1 cellular context compared by ENCODE assay signal in the genomic region with DNA sequence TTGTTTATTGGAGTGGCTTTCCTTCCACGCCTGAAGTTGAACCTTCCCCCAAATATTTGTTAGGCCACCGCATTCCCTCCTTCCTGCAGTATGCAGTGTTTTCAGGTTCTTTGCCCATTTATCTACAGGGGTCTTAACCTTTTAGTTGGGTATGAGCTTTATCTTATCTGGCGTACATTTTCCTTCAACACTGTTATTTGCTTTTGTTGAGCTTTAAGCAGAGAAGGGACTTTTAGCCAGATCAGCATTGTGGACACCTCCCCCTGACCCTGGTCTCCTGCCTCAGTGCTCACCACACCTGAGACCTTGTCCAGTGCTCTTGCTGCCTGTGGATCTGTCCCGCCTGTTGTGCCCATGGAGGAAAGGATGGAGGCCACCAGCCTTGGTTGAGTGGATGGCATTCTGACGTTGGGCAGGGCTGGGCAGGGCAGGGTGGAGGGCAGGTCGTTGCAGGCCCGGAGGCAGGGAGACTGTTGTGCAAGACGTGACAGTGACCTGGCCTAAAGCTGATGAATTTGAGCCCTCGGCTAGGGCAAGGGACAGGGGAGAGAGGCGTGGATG.
A peak's percentile ranks its signal among the peaks of the same experiment; 100 is the strongest.
TF ChIP-seq lines count a peak whose summit lies in the region.

No MANE protein-coding gene starts in this region.

TF ChIP-seq in HepG2, 621 proteins besides CTCF, POLR2A, EP300 and RAD21 (continued from another document):
- no peak for TF ChIP-seq SOX13 (IDR thresholded peaks at IDR 0.05)
- peak in 1 of 2 experiments; percentile 58; a peak in 1 of 4 replicates for TF ChIP-seq SOX13 (CRISPR knock-in tag; conservative IDR thresholded peaks at IDR 0.05 in 1 of 2, IDR thresholded peaks at IDR 0.05 in 1 of 2)
- TF ChIP-seq, protein P1, sequence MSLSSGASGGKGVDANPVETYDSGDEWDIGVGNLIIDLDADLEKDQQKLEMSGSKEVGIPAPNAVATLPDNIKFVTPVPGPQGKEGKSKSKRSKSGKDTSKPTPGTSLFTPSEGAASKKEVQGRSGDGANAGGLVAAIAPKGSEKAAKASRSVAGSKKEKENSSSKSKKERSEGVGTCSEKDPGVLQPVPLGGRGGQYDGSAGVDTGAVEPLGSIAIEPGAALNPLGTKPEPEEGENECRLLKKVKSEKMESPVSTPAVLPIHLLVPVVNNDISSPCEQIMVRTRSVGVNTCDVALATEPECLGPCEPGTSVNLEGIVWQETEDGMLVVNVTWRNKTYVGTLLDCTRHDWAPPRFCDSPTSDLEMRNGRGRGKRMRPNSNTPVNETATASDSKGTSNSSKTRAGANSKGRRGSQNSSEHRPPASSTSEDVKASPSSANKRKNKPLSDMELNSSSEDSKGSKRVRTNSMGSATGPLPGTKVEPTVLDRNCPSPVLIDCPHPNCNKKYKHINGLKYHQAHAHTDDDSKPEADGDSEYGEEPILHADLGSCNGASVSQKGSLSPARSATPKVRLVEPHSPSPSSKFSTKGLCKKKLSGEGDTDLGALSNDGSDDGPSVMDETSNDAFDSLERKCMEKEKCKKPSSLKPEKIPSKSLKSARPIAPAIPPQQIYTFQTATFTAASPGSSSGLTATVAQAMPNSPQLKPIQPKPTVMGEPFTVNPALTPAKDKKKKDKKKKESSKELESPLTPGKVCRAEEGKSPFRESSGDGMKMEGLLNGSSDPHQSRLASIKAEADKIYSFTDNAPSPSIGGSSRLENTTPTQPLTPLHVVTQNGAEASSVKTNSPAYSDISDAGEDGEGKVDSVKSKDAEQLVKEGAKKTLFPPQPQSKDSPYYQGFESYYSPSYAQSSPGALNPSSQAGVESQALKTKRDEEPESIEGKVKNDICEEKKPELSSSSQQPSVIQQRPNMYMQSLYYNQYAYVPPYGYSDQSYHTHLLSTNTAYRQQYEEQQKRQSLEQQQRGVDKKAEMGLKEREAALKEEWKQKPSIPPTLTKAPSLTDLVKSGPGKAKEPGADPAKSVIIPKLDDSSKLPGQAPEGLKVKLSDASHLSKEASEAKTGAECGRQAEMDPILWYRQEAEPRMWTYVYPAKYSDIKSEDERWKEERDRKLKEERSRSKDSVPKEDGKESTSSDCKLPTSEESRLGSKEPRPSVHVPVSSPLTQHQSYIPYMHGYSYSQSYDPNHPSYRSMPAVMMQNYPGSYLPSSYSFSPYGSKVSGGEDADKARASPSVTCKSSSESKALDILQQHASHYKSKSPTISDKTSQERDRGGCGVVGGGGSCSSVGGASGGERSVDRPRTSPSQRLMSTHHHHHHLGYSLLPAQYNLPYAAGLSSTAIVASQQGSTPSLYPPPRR (CRISPR knock-in tag; IDR thresholded peaks at IDR 0.05; ENCODE audit: borderline replicate concordance): peak; percentile 67; the same call in 1 of the 2 replicates
- no peak for TF ChIP-seq ATF7-NPFF (CRISPR knock-in tag; IDR thresholded peaks at IDR 0.05; ENCODE audit: low read depth)
- 0 out of 2 replicates have a peak, but pooled peaks have one; percentile 44 for TF ChIP-seq HDAC1 (CRISPR knock-in tag; IDR thresholded peaks at IDR 0.05)
- no peak for TF ChIP-seq CBX2 (IDR thresholded peaks at IDR 0.05; ENCODE audit: low read depth, low read length)
- TF ChIP-seq CBX2 (CRISPR knock-in tag; IDR thresholded peaks at IDR 0.05; ENCODE audit: low read depth): no peak
- no peak for TF ChIP-seq ZNF879 (CRISPR knock-in tag; IDR thresholded peaks at IDR 0.05)
- TF ChIP-seq, protein P2, sequence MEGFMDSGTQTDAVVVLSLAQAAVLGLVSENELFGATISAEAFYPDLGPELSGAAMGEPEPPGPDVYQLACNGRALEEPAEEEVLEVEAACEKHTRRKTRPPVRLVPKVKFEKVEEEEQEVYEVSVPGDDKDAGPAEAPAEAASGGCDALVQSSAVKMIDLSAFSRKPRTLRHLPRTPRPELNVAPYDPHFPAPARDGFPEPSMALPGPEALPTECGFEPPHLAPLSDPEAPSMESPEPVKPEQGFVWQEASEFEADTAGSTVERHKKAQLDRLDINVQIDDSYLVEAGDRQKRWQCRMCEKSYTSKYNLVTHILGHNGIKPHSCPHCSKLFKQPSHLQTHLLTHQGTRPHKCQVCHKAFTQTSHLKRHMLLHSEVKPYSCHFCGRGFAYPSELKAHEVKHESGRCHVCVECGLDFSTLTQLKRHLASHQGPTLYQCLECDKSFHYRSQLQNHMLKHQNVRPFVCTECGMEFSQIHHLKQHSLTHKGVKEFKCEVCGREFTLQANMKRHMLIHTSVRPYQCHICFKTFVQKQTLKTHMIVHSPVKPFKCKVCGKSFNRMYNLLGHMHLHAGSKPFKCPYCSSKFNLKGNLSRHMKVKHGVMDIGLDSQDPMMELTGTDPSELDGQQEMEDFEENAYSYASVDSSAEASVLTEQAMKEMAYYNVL (CRISPR knock-in tag; IDR thresholded peaks at IDR 0.05; ENCODE audit: borderline replicate concordance): no peak
- peak; percentile 56; the same call in 1 of the 2 replicates for TF ChIP-seq PAF1 (CRISPR knock-in tag; IDR thresholded peaks at IDR 0.05)
- TF ChIP-seq BCL6 (CRISPR knock-in tag; IDR thresholded peaks at IDR 0.05): peak; percentile 79
- TF ChIP-seq PAXIP1 (CRISPR knock-in tag; conservative IDR thresholded peaks at IDR 0.05): peak; percentile 65
- TF ChIP-seq JARID2 (CRISPR knock-in tag; IDR thresholded peaks at IDR 0.05; ENCODE audit: insufficient replicate concordance): no peak
- TF ChIP-seq MTA1 (CRISPR knock-in tag; IDR thresholded peaks at IDR 0.05; ENCODE audit: borderline replicate concordance): peak; percentile 37; the same call in 1 of the 2 replicates
- TF ChIP-seq, protein P3, sequence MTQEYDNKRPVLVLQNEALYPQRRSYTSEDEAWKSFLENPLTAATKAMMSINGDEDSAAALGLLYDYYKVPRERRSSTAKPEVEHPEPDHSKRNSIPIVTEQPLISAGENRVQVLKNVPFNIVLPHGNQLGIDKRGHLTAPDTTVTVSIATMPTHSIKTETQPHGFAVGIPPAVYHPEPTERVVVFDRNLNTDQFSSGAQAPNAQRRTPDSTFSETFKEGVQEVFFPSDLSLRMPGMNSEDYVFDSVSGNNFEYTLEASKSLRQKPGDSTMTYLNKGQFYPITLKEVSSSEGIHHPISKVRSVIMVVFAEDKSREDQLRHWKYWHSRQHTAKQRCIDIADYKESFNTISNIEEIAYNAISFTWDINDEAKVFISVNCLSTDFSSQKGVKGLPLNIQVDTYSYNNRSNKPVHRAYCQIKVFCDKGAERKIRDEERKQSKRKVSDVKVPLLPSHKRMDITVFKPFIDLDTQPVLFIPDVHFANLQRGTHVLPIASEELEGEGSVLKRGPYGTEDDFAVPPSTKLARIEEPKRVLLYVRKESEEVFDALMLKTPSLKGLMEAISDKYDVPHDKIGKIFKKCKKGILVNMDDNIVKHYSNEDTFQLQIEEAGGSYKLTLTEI (CRISPR knock-in tag; conservative IDR thresholded peaks at IDR 0.05): no peak
